Comparison of ENCODE assay signal across 7 cellular contexts in the genomic region with DNA sequence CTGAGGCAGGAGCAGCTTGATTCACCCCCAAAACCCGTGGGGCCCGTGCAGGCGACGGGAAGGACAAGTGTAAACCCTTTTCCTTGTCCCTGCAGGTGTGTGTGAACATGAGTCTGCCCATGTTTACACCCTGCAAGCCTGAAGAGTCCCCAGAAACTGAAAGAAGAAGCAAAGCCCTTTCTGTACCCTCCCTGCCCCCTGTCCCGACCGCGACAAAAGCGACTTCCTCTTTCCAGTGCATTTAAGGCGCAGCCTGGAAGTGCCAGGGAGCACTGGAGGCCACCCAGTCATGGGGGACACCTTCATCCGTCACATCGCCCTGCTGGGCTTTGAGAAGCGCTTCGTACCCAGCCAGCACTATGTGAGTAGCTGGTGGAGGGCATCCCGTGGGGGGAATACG.
DNase-seq lines count a peak whose midpoint lies in the region; ATAC-seq, FAIRE-seq and TF ChIP-seq lines count a peak whose summit lies in the region.
"Not testable (repeated sequence)": the region's sequence is repeated elsewhere in the genome, so short reads cannot be mapped to it uniquely, and the experiment has no call there.

No MANE protein-coding gene starts in this region.

- H3K36me3 ChIP-seq in K562 (ENCODE audit: control insufficient read depth, insufficient read depth, low read length) = not testable (repeated sequence)

- not testable (repeated sequence) for H3K9me3 Mint-ChIP-seq in memory B cell

- not testable (repeated sequence) for FAIRE-seq in K562 (lab: Jason Lieb, UNC)

- intact Hi-C loops in K562 (cut with micrococcal nuclease) = not testable (repeated sequence)

- not testable (repeated sequence) for H3K9me1 ChIP-seq in K562 (ENCODE audit: control insufficient read depth, insufficient read depth, low read length)

- H3K79me2 ChIP-seq in K562 (ENCODE audit: control insufficient read depth, insufficient read depth, low read length) = not testable (repeated sequence)

- not testable (repeated sequence) for H3K9ac ChIP-seq in K562 (ENCODE audit: insufficient read depth in 1 of 2, low read depth in 2 of 2, low read length in 2 of 2)

- not testable (repeated sequence) for TF ChIP-seq EP300 in K562 (IDR thresholded peaks at IDR 0.05; ENCODE audit: low read length)

- H3K36me3 Mint-ChIP-seq in memory B cell = not testable (repeated sequence)

- not testable (repeated sequence) for H2AFZ ChIP-seq in K562 (ENCODE audit: low read depth, low read length)

- not testable (repeated sequence) for BruUV-seq in K562 (replicated peaks; lab: Mats Ljungman, UMichigan)

- not testable (repeated sequence) for H3K9me3 ChIP-seq in K562 (replicated peaks; ENCODE audit: control insufficient read depth, insufficient read depth, low read depth, low read length)

- not testable (repeated sequence) for H3K27ac Mint-ChIP-seq in memory B cell

- not testable (repeated sequence) for H4K20me1 ChIP-seq in K562 (replicated peaks; ENCODE audit: control insufficient read depth, insufficient read depth, low read length)

- H3K4me2 ChIP-seq in K562 (ENCODE audit: insufficient read depth, low read length) = not testable (repeated sequence)

- not testable (repeated sequence) for TF ChIP-seq RAD21 in K562 (CRISPR knock-in tag; conservative IDR thresholded peaks at IDR 0.05 in 1 of 2, IDR thresholded peaks at IDR 0.05 in 1 of 2)

- TF ChIP-seq POLR2A in K562 (conservative IDR thresholded peaks at IDR 0.05) = not testable (repeated sequence)

- not testable (repeated sequence) for H3K27me3 Mint-ChIP-seq in memory B cell

- not testable (repeated sequence) for H3K4me3 ChIP-seq in K562

- CTCF ChIA-PET in K562 (lab: Yijun Ruan, JAX; ENCODE audit: low intra/inter-chr PET ratio) = not testable (repeated sequence)

- WGBS in K562 (ENCODE audit: insufficient coverage, low coverage, missing lambda C conversion rate) = no CpG with 5 or more reads among the region's 15 CpGs

- DNase-seq in K562 (ENCODE audit: extremely low read depth in 1 of 4, low spot score in 3 of 4); memory B cell (ENCODE audit: low spot score in 2 of 2): not testable (repeated sequence)

- H3K4me1 ChIP-seq in K562 (replicated peaks in 1 of 2; ENCODE audit: control insufficient read depth in 2 of 2, insufficient read depth in 2 of 2, low read length in 2 of 2) = not testable (repeated sequence)

- H3K27ac ChIP-seq in K562 (ENCODE audit: extremely low read depth, low read depth, low read length) = not testable (repeated sequence)

- not testable (repeated sequence) for H3K27me3 ChIP-seq in K562 (ENCODE audit: control insufficient read depth in 2 of 2, insufficient read depth in 2 of 2, low read length in 2 of 2)

- TF ChIP-seq CTCF in K562 (IDR thresholded peaks at IDR 0.05 in 2 of 3, conservative IDR thresholded peaks at IDR 0.05 in 1 of 3; ENCODE audit: insufficient read depth in 2 of 3, low read depth in 1 of 3, low read length in 3 of 3) = not testable (repeated sequence)

- ATAC-seq in GM18870 (IDR thresholded peaks at IDR 0.05; ENCODE audit: unreplicated experiment) = peak; percentile 77
- peak; percentile 66 for ATAC-seq in GM21360 (IDR thresholded peaks at IDR 0.05; ENCODE audit: unreplicated experiment)
- peak; percentile 81 for ATAC-seq in HG02588 (IDR thresholded peaks at IDR 0.05; ENCODE audit: unreplicated experiment)
- peak; percentile 75 for ATAC-seq in HG03045 (IDR thresholded peaks at IDR 0.05; ENCODE audit: unreplicated experiment)
- peak; percentile 72 for ATAC-seq in HG03442 (IDR thresholded peaks at IDR 0.05; ENCODE audit: unreplicated experiment)
- ATAC-seq in K562 = peak; percentile 23
- peak; percentile 96 for ATAC-seq in memory B cell (ENCODE audit: low read depth)

- POLR2A ChIA-PET in K562 (lab: Yijun Ruan, JAX) = not testable (repeated sequence)

- H3K4me1 Mint-ChIP-seq in memory B cell = not testable (repeated sequence)

- H3K4me3 Mint-ChIP-seq in memory B cell = not testable (repeated sequence)

- in situ Hi-C loops in K562 (cut with MboI) = not testable (repeated sequence)

Comparison
In these comparisons a context has a peak if more than half of its experiments do, and no peak if none do; other contexts are left out.
1. ATAC-seq: peak in every context shown above with its lines; median percentile 96 in memory B cell; 81 in HG02588; 77 in GM18870; 75 in HG03045; 72 in HG03442; 66 in GM21360; 23 in K562.